Comparison of ENCODE assay signal across 15 cellular contexts in genomic region chr2:85748039-85748438, GRCh38. TPM values are rescaled to one million over a fixed set of nuclear protein-coding genes. Genes with fewer than 3 reads are reported as not detected.
DNase-seq lines count a peak whose midpoint lies in the region; ATAC-seq and TF ChIP-seq lines count a peak whose summit lies in the region.
"Had no signal": no experiment of that assay in that cellular context is flagged by ENCODE, and none has a peak within 500 bp of the region (broad histone marks: within the 10 kb centered on the region; RNA-seq: fewer than 3 reads in every experiment).

No MANE protein-coding gene starts in this region.

- no peak overlapping the region for H3K4me3 ChIP-seq in heart right ventricle
- H3K4me3 ChIP-seq: right lobe of liver had no signal

- ATAC-seq in heart right ventricle (no peak), left cardiac atrium (no peak), HG02852 (IDR thresholded peaks at IDR 0.05; ENCODE audit: unreplicated experiment) (peak; percentile 74)
- ATAC-seq: activated T-cell treated with anti-CD3 and anti-CD28 coated beads, Interleukin-2, amount 50 U/mL, for 4 hours; foreskin keratinocyte had no signal

- 90 to 91% methylated on average over 4 of the region's 4 CpGs for WGBS in heart right ventricle, 2 donors

- no peaks in the 10 kb centered on the region for H3K9me3 Mint-ChIP-seq in nephron progenitor cell
- H3K9me3 Mint-ChIP-seq: activated T-cell treated with anti-CD3 and anti-CD28 coated beads, Interleukin-2, amount 50 U/mL, for 4 hours had no signal

- H3K4me1 ChIP-seq in heart right ventricle, result peaks cover 32 to 95% (median 75%) of the 10 kb centered on the region in 9 donors
- H3K4me1 ChIP-seq: foreskin keratinocyte had no signal

- H3K4me1 Mint-ChIP-seq in nephron progenitor cell, result peaks cover 47% of the 10 kb centered on the region

- H3K27me3 ChIP-seq in heart right ventricle, result peaks cover 0 to 25% (median 0%) of the 10 kb centered on the region in 7 donors
- H3K27me3 ChIP-seq: right lobe of liver had no signal

- H3K27me3 Mint-ChIP-seq in nephron progenitor cell (ENCODE audit: low read depth, poor library complexity), result peaks cover 53% of the 10 kb centered on the region

- TF ChIP-seq CTCF in heart right ventricle (IDR thresholded peaks at IDR 0.05), result no peak
- no peak for TF ChIP-seq CTCF in nephron progenitor cell (IDR thresholded peaks at IDR 0.05)

- no peaks in the 10 kb centered on the region for H3K36me3 Mint-ChIP-seq in nephron progenitor cell (ENCODE audit: low read depth)

- H3K36me3 ChIP-seq in heart right ventricle, result no peaks in the 10 kb centered on the region
- H3K36me3 ChIP-seq: right lobe of liver had no signal

- DNase-seq in heart right ventricle (no peak), left cardiac atrium (no peak), NOMO-1 treated with DMSO at 0.1 percent for 48 hours (lab: John Stamatoyannopoulos, UW; ENCODE audit: unreplicated experiment) (peak; percentile 67), retina (no peak), nephron progenitor cell (no peak), C1 segment of cervical spinal cord (lab: John Stamatoyannopoulos, UW) (no peak)
- no peak for DNase-seq in activated CD4-positive, alpha-beta T cell treated with anti-CD3 and anti-CD28 coated beads, Interleukin-2, amount 50 U/mL, for 1 hour
- DNase-seq: activated T-cell treated with anti-CD3 and anti-CD28 coated beads, Interleukin-2, amount 50 U/mL, for 4 hours; cerebellar nuclear complex; foreskin keratinocyte; HCEC 1CT; Kasumi-1; mammary epithelial cell had no signal

- H3K27ac ChIP-seq in heart right ventricle, result peak overlapping the region in 7 of 10 donors; percentile 2 to 92 (median 78)
- H3K27ac ChIP-seq: foreskin keratinocyte, right lobe of liver had no signal

- intact Hi-C loops in heart right ventricle (cut with DNase I) (loop anchor here in 1 of 10 donors (10.0 kb wide), 1 partner anchor 327 kb away; no protein-coding TSS in a partner anchor), left cardiac atrium (cut with DNase I) (no loop called here)

- H3K9me3 ChIP-seq in heart right ventricle, result no peaks in the 10 kb centered on the region
- H3K9me3 ChIP-seq: right lobe of liver had no signal

- H3K27ac Mint-ChIP-seq in nephron progenitor cell, result no peak overlapping the region

- H3K4me3 Mint-ChIP-seq in nephron progenitor cell, result no peak overlapping the region
- H3K4me3 Mint-ChIP-seq: activated T-cell treated with anti-CD3 and anti-CD28 coated beads, Interleukin-2, amount 50 U/mL, for 4 hours had no signal

RNA-seq across cellular contexts. Expression of gene ATOH8, which starts 5.8 kb away (rescaled TPM):
- 10 to 100 TPM in 9 of 10 donors, 1 to 10 TPM in 1; 8.7 to 33.4 (median 15.2) TPM for total RNA-seq in heart right ventricle
- 10 to 100 TPM; 35.2 to 45.9 TPM for polyA plus RNA-seq in heart right ventricle
- 10 to 100 TPM; 23.4 to 29.1 TPM for total RNA-seq in left cardiac atrium
- total RNA-seq: activated T-cell treated with anti-CD3 and anti-CD28 coated beads, Interleukin-2, amount 50 U/mL, for 4 hours; foreskin keratinocyte; mammary epithelial cell had no signal
- polyA plus RNA-seq: foreskin keratinocyte, mammary epithelial cell had no signal

RNA-seq across cellular contexts. Expression of gene GNLY, which starts 53.9 kb away (rescaled TPM):
- 10 to 100 TPM in 1 of 10 donors, 1 to 10 TPM in 5, under 1 TPM in 4; 0.17 to 43.2 (median 1.2) TPM for total RNA-seq in heart right ventricle
- polyA plus RNA-seq in heart right ventricle, result 1 to 10 TPM; 1.2 to 3.1 TPM
- 1 to 10 TPM in 1 of 2 donors, under 1 TPM in 1; 0.52 to 2.8 TPM for total RNA-seq in left cardiac atrium
- total RNA-seq: foreskin keratinocyte, mammary epithelial cell had no signal
- polyA plus RNA-seq: foreskin keratinocyte, mammary epithelial cell had no signal
